Comparison of ENCODE assay signal across 26 cellular contexts in genomic region chr3:97479740-97480139, GRCh38.
"Had no signal": no experiment of that assay in that cellular context is flagged by ENCODE, and none has a peak within 500 bp of the region (broad histone marks: within the 10 kb centered on the region; RNA-seq: fewer than 3 reads in every experiment).

No MANE protein-coding gene starts in this region.

- DNase-seq: naive thymus-derived CD8-positive, alpha-beta T cell; nephron progenitor cell; pancreas; right cardiac atrium; right lobe of liver; sigmoid colon; small intestine; stimulated activated CD4-positive, alpha-beta T cell treated with anti-CD3 and anti-CD28 coated beads, Interleukin-15, amount 100 ng/mL, for 24 hours; stimulated activated CD4-positive, alpha-beta T cell treated with anti-CD3 and anti-CD28 coated beads, Interleukin-2, amount 100 ng/mL, for 24 hours; stimulated activated CD4-positive, alpha-beta T cell treated with anti-CD3 and anti-CD28 coated beads, Interleukin-2, amount 100 ng/mL, for 48 hours; stimulated activated CD4-positive, alpha-beta T cell treated with anti-CD3 and anti-CD28 coated beads, Interleukin-4, amount 100 ng/mL, for 24 hours; stimulated activated naive B cell treated with anti-CD40 and anti-IgM and Interleukin-4, amounts not matched to agents 10 μg/mL and 1 μg/mL and 100 μg/mL, for 72 hours; stimulated activated naive CD4-positive, alpha-beta T cell treated with Interleukin-2 at 50 U/mL for 16 hours; stomach; thyroid gland; trophoblast cell; upper lobe of left lung; uterus had no signal

- H3K4me1 Mint-ChIP-seq: naive thymus-derived CD8-positive, alpha-beta T cell; nephron progenitor cell; neural crest cell; stimulated activated effector memory CD8-positive, alpha-beta T cell treated with anti-CD3 and anti-CD28 coated beads, Interleukin-12 subunit alpha, Interleukin-12 subunit beta, amount 100 ng/mL, for 72 hours; stimulated activated naive B cell treated with anti-CD40 and anti-IgM and Interleukin-4, amounts not matched to agents 10 μg/mL and 1 μg/mL and 100 μg/mL, for 72 hours had no signal

- H3K4me3 Mint-ChIP-seq: naive thymus-derived CD8-positive, alpha-beta T cell; natural killer cell treated with Interleukin-12 subunit alpha and Interleukin-12 subunit beta and Interleukin-15 and Interleukin-18, amount 100 ng/mL, for 72 hours; nephron progenitor cell; neural crest cell; stimulated activated effector memory CD8-positive, alpha-beta T cell treated with anti-CD3 and anti-CD28 coated beads, Interleukin-12 subunit alpha, Interleukin-12 subunit beta, amount 100 ng/mL, for 72 hours; stimulated activated naive B cell treated with anti-CD40 and anti-IgM and Interleukin-4, amounts not matched to agents 10 μg/mL and 1 μg/mL and 100 μg/mL, for 72 hours; stimulated activated naive CD8-positive, alpha-beta T cell treated with anti-CD3 and anti-CD28 coated beads, Interleukin-15, Interleukin-2, amounts not matched to agents 100 ng/mL and 50 ng/mL, for 24 hours had no signal

- H3K36me3 Mint-ChIP-seq: naive thymus-derived CD8-positive, alpha-beta T cell; natural killer cell treated with Interleukin-12 subunit alpha and Interleukin-12 subunit beta and Interleukin-15 and Interleukin-18, amount 100 ng/mL, for 72 hours; stimulated activated effector memory CD8-positive, alpha-beta T cell treated with anti-CD3 and anti-CD28 coated beads, Interleukin-12 subunit alpha, Interleukin-12 subunit beta, amount 100 ng/mL, for 72 hours; stimulated activated naive B cell treated with anti-CD40 and anti-IgM and Interleukin-4, amounts not matched to agents 10 μg/mL and 1 μg/mL and 100 μg/mL, for 72 hours had no signal

- H3K36me3 ChIP-seq: neutrophil, pancreas, prostate gland, right lobe of liver, sigmoid colon, stomach, thoracic aorta, thyroid gland, tibial nerve, upper lobe of left lung, uterus had no signal

- H3K4me3 ChIP-seq: pancreas, prostate gland, right lobe of liver, sigmoid colon, stomach, thoracic aorta, thyroid gland, tibial nerve, upper lobe of left lung, uterus had no signal

- H3K27ac ChIP-seq: neutrophil, pancreas, prostate gland, right lobe of liver, sigmoid colon, stomach, thoracic aorta, thyroid gland, tibial nerve, upper lobe of left lung, uterus had no signal

- H3K27me3 Mint-ChIP-seq: naive thymus-derived CD8-positive, alpha-beta T cell; natural killer cell treated with Interleukin-12 subunit alpha and Interleukin-12 subunit beta and Interleukin-15 and Interleukin-18, amount 100 ng/mL, for 72 hours; stimulated activated naive B cell treated with anti-CD40 and anti-IgM and Interleukin-4, amounts not matched to agents 10 μg/mL and 1 μg/mL and 100 μg/mL, for 72 hours; stimulated activated naive CD8-positive, alpha-beta T cell treated with anti-CD3 and anti-CD28 coated beads, Interleukin-15, Interleukin-2, amounts not matched to agents 100 ng/mL and 50 ng/mL, for 24 hours had no signal

- H3K27me3 ChIP-seq: neutrophil, pancreas, right lobe of liver, sigmoid colon, stomach, thyroid gland, tibial nerve, upper lobe of left lung, uterus had no signal

- H3K9me3 Mint-ChIP-seq: natural killer cell treated with Interleukin-12 subunit alpha and Interleukin-12 subunit beta and Interleukin-15 and Interleukin-18, amount 100 ng/mL, for 72 hours; neural crest cell; stimulated activated effector memory CD8-positive, alpha-beta T cell treated with anti-CD3 and anti-CD28 coated beads, Interleukin-12 subunit alpha, Interleukin-12 subunit beta, amount 100 ng/mL, for 72 hours; stimulated activated naive B cell treated with anti-CD40 and anti-IgM and Interleukin-4, amounts not matched to agents 10 μg/mL and 1 μg/mL and 100 μg/mL, for 72 hours; stimulated activated naive CD8-positive, alpha-beta T cell treated with anti-CD3 and anti-CD28 coated beads, Interleukin-15, Interleukin-2, amounts not matched to agents 100 ng/mL and 50 ng/mL, for 24 hours had no signal

- ATAC-seq: naive thymus-derived CD8-positive, alpha-beta T cell; natural killer cell treated with Interleukin-12 subunit alpha and Interleukin-12 subunit beta and Interleukin-15 and Interleukin-18, amount 100 ng/mL, for 72 hours; pancreas; right cardiac atrium; right lobe of liver; stimulated activated effector memory CD8-positive, alpha-beta T cell treated with anti-CD3 and anti-CD28 coated beads, Interleukin-12 subunit alpha, Interleukin-12 subunit beta, amount 100 ng/mL, for 72 hours; stimulated activated naive B cell treated with anti-CD40 and anti-IgM and Interleukin-4, amounts not matched to agents 10 μg/mL and 1 μg/mL and 100 μg/mL, for 72 hours had no signal

- H3K27ac Mint-ChIP-seq: naive thymus-derived CD8-positive, alpha-beta T cell; natural killer cell treated with Interleukin-12 subunit alpha and Interleukin-12 subunit beta and Interleukin-15 and Interleukin-18, amount 100 ng/mL, for 72 hours; nephron progenitor cell; stimulated activated effector memory CD8-positive, alpha-beta T cell treated with anti-CD3 and anti-CD28 coated beads, Interleukin-12 subunit alpha, Interleukin-12 subunit beta, amount 100 ng/mL, for 72 hours; stimulated activated naive B cell treated with anti-CD40 and anti-IgM and Interleukin-4, amounts not matched to agents 10 μg/mL and 1 μg/mL and 100 μg/mL, for 72 hours; stimulated activated naive CD8-positive, alpha-beta T cell treated with anti-CD3 and anti-CD28 coated beads, Interleukin-15, Interleukin-2, amounts not matched to agents 100 ng/mL and 50 ng/mL, for 24 hours had no signal
